2 cellular contexts compared by ENCODE assay signal in genomic region chr13:59975807-59976445, GRCh38.
A peak's percentile ranks its signal among the peaks of the same experiment; 100 is the strongest.
TF ChIP-seq lines count a peak whose summit lies in the region.

No MANE protein-coding gene starts in this region.

TF ChIP-seq in HepG2, 621 proteins besides CTCF, POLR2A, EP300 and RAD21 (continued from another document):
- TF ChIP-seq FUBP1 (CRISPR knock-in tag; IDR thresholded peaks at IDR 0.05; ENCODE audit: borderline replicate concordance) (no peak), SOX5 (CRISPR knock-in tag; IDR thresholded peaks at IDR 0.05; ENCODE audit: borderline replicate concordance) (no peak), MAFK (conservative IDR thresholded peaks at IDR 0.05 in 1 of 2, IDR thresholded peaks at IDR 0.05 in 1 of 2; ENCODE audit: low read length in 2 of 2) (peak; percentile 53 to 79), SAFB2 (CRISPR knock-in tag; IDR thresholded peaks at IDR 0.05; ENCODE audit: borderline replicate concordance, low read depth) (no peak), ZFP82 (CRISPR knock-in tag; IDR thresholded peaks at IDR 0.05; ENCODE audit: borderline replicate concordance) (no peak), E2F5 (CRISPR knock-in tag; conservative IDR thresholded peaks at IDR 0.05) (no peak), ZSCAN29 (CRISPR knock-in tag; conservative IDR thresholded peaks at IDR 0.05) (no peak), ZNF550 (CRISPR knock-in tag; IDR thresholded peaks at IDR 0.05; ENCODE audit: borderline replicate concordance) (no peak), MNT (IDR thresholded peaks at IDR 0.05) (no peak), SMAD9 (CRISPR knock-in tag; IDR thresholded peaks at IDR 0.05) (no peak), AGO2 (optimal IDR thresholded peaks at IDR 0.05; ENCODE audit: low read depth, low read length) (no peak), ZNF138 (CRISPR knock-in tag; IDR thresholded peaks at IDR 0.05; ENCODE audit: low read depth) (no peak), LRRFIP1 (CRISPR knock-in tag; conservative IDR thresholded peaks at IDR 0.05) (no peak), MAFF (IDR thresholded peaks at IDR 0.05; ENCODE audit: low read depth, low read length) (peak; percentile 64)

TF ChIP-seq in WTC11, 78 proteins besides CTCF, POLR2A, EP300 and RAD21 (continued from another document):
- TF ChIP-seq ARID4B (CRISPR knock-in tag; IDR thresholded peaks at IDR 0.05; ENCODE audit: borderline replicate concordance): no peak
- TF ChIP-seq MXD4 (CRISPR knock-in tag; IDR thresholded peaks at IDR 0.05; ENCODE audit: borderline replicate concordance): no peak
- TF ChIP-seq E2F5 (CRISPR knock-in tag; IDR thresholded peaks at IDR 0.05): no peak
- TF ChIP-seq NR3C1 (CRISPR knock-in tag; conservative IDR thresholded peaks at IDR 0.05; ENCODE audit: low read depth): no peak
- no peak for TF ChIP-seq ZNF423 (CRISPR knock-in tag; IDR thresholded peaks at IDR 0.05)
- TF ChIP-seq SOX15 (CRISPR knock-in tag; IDR thresholded peaks at IDR 0.05): no peak
- no peak for TF ChIP-seq CBFB (CRISPR knock-in tag; IDR thresholded peaks at IDR 0.05; ENCODE audit: low read depth)
- no peak for TF ChIP-seq ATF1 (CRISPR knock-in tag; IDR thresholded peaks at IDR 0.05)
- no peak for TF ChIP-seq CREM (CRISPR knock-in tag; IDR thresholded peaks at IDR 0.05)
- no peak for TF ChIP-seq ZBTB43 (CRISPR knock-in tag; IDR thresholded peaks at IDR 0.05)
- no peak for TF ChIP-seq ZNF232 (CRISPR knock-in tag; IDR thresholded peaks at IDR 0.05)
TF ChIP-seq in WTC11: peak in this region for 0.
